ENCODE assay signal across 1 cellular context in the genomic region with DNA sequence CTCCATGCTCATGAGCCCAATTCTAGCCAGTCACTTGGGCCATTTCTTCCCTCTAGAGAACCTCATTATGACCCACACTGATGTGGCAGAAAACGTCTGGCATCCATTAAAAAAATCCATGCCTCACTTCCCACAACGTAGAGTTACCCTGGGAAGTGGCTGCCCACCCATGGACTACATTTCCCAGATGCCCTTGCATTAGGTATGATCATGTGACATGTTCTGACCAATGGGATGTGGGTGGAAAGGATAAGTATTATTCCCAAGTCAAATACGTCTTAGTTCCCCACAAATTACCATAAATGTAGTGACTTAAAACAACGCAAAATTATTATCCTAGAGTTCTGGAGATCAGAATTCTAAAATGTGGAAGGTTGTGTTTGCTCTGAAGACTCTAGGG.
TF ChIP-seq lines count a peak whose summit lies in the region.

No MANE protein-coding gene starts in this region.

TF ChIP-seq in GM12878, 131 proteins besides CTCF, POLR2A, EP300 and RAD21:
- TF ChIP-seq, protein P1, sequence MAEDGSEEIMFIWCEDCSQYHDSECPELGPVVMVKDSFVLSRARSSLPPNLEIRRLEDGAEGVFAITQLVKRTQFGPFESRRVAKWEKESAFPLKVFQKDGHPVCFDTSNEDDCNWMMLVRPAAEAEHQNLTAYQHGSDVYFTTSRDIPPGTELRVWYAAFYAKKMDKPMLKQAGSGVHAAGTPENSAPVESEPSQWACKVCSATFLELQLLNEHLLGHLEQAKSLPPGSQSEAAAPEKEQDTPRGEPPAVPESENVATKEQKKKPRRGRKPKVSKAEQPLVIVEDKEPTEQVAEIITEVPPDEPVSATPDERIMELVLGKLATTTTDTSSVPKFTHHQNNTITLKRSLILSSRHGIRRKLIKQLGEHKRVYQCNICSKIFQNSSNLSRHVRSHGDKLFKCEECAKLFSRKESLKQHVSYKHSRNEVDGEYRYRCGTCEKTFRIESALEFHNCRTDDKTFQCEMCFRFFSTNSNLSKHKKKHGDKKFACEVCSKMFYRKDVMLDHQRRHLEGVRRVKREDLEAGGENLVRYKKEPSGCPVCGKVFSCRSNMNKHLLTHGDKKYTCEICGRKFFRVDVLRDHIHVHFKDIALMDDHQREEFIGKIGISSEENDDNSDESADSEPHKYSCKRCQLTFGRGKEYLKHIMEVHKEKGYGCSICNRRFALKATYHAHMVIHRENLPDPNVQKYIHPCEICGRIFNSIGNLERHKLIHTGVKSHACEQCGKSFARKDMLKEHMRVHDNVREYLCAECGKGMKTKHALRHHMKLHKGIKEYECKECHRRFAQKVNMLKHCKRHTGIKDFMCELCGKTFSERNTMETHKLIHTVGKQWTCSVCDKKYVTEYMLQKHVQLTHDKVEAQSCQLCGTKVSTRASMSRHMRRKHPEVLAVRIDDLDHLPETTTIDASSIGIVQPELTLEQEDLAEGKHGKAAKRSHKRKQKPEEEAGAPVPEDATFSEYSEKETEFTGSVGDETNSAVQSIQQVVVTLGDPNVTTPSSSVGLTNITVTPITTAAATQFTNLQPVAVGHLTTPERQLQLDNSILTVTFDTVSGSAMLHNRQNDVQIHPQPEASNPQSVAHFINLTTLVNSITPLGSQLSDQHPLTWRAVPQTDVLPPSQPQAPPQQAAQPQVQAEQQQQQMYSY (CRISPR knock-in tag; IDR thresholded peaks at IDR 0.05) = no peak
- TF ChIP-seq CBX5 (IDR thresholded peaks at IDR 0.05; ENCODE audit: low read depth) = no peak
- TF ChIP-seq, protein P2, sequence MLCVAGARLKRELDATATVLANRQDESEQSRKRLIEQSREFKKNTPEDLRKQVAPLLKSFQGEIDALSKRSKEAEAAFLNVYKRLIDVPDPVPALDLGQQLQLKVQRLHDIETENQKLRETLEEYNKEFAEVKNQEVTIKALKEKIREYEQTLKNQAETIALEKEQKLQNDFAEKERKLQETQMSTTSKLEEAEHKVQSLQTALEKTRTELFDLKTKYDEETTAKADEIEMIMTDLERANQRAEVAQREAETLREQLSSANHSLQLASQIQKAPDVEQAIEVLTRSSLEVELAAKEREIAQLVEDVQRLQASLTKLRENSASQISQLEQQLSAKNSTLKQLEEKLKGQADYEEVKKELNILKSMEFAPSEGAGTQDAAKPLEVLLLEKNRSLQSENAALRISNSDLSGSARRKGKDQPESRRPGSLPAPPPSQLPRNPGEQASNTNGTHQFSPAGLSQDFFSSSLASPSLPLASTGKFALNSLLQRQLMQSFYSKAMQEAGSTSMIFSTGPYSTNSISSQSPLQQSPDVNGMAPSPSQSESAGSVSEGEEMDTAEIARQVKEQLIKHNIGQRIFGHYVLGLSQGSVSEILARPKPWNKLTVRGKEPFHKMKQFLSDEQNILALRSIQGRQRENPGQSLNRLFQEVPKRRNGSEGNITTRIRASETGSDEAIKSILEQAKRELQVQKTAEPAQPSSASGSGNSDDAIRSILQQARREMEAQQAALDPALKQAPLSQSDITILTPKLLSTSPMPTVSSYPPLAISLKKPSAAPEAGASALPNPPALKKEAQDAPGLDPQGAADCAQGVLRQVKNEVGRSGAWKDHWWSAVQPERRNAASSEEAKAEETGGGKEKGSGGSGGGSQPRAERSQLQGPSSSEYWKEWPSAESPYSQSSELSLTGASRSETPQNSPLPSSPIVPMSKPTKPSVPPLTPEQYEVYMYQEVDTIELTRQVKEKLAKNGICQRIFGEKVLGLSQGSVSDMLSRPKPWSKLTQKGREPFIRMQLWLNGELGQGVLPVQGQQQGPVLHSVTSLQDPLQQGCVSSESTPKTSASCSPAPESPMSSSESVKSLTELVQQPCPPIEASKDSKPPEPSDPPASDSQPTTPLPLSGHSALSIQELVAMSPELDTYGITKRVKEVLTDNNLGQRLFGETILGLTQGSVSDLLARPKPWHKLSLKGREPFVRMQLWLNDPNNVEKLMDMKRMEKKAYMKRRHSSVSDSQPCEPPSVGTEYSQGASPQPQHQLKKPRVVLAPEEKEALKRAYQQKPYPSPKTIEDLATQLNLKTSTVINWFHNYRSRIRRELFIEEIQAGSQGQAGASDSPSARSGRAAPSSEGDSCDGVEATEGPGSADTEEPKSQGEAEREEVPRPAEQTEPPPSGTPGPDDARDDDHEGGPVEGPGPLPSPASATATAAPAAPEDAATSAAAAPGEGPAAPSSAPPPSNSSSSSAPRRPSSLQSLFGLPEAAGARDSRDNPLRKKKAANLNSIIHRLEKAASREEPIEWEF (IDR thresholded peaks at IDR 0.05; ENCODE audit: insufficient replicate concordance, low read depth, low read length) = no peak
- peak; percentile 43 for TF ChIP-seq HCFC1 (IDR thresholded peaks at IDR 0.05; ENCODE audit: low read length)
- TF ChIP-seq SIX5 (IDR thresholded peaks at IDR 0.05; ENCODE audit: low read depth, low read length, severe bottlenecking) = peak; percentile 45
- no peak for TF ChIP-seq EZH2 (IDR thresholded peaks at IDR 0.05; ENCODE audit: borderline replicate concordance, control insufficient read depth, low read depth, low read length)
- TF ChIP-seq, protein P3, sequence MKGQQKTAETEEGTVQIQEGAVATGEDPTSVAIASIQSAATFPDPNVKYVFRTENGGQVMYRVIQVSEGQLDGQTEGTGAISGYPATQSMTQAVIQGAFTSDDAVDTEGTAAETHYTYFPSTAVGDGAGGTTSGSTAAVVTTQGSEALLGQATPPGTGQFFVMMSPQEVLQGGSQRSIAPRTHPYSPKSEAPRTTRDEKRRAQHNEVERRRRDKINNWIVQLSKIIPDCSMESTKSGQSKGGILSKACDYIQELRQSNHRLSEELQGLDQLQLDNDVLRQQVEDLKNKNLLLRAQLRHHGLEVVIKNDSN (IDR thresholded peaks at IDR 0.05; ENCODE audit: borderline replicate concordance, extremely low read length, insufficient read depth, low read depth, low read length) = peak; percentile 23
- no peak for TF ChIP-seq POU2F2 (IDR thresholded peaks at IDR 0.05; ENCODE audit: borderline replicate concordance, low read depth, low read length)
- no peak for TF ChIP-seq MAX (IDR thresholded peaks at IDR 0.05; ENCODE audit: low read depth, low read length)
- TF ChIP-seq, protein P4, sequence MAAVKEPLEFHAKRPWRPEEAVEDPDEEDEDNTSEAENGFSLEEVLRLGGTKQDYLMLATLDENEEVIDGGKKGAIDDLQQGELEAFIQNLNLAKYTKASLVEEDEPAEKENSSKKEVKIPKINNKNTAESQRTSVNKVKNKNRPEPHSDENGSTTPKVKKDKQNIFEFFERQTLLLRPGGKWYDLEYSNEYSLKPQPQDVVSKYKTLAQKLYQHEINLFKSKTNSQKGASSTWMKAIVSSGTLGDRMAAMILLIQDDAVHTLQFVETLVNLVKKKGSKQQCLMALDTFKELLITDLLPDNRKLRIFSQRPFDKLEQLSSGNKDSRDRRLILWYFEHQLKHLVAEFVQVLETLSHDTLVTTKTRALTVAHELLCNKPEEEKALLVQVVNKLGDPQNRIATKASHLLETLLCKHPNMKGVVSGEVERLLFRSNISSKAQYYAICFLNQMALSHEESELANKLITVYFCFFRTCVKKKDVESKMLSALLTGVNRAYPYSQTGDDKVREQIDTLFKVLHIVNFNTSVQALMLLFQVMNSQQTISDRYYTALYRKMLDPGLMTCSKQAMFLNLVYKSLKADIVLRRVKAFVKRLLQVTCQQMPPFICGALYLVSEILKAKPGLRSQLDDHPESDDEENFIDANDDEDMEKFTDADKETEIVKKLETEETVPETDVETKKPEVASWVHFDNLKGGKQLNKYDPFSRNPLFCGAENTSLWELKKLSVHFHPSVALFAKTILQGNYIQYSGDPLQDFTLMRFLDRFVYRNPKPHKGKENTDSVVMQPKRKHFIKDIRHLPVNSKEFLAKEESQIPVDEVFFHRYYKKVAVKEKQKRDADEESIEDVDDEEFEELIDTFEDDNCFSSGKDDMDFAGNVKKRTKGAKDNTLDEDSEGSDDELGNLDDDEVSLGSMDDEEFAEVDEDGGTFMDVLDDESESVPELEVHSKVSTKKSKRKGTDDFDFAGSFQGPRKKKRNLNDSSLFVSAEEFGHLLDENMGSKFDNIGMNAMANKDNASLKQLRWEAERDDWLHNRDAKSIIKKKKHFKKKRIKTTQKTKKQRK (IDR thresholded peaks at IDR 0.05; ENCODE audit: low read depth, low read length) = no peak
- TF ChIP-seq, protein P5, sequence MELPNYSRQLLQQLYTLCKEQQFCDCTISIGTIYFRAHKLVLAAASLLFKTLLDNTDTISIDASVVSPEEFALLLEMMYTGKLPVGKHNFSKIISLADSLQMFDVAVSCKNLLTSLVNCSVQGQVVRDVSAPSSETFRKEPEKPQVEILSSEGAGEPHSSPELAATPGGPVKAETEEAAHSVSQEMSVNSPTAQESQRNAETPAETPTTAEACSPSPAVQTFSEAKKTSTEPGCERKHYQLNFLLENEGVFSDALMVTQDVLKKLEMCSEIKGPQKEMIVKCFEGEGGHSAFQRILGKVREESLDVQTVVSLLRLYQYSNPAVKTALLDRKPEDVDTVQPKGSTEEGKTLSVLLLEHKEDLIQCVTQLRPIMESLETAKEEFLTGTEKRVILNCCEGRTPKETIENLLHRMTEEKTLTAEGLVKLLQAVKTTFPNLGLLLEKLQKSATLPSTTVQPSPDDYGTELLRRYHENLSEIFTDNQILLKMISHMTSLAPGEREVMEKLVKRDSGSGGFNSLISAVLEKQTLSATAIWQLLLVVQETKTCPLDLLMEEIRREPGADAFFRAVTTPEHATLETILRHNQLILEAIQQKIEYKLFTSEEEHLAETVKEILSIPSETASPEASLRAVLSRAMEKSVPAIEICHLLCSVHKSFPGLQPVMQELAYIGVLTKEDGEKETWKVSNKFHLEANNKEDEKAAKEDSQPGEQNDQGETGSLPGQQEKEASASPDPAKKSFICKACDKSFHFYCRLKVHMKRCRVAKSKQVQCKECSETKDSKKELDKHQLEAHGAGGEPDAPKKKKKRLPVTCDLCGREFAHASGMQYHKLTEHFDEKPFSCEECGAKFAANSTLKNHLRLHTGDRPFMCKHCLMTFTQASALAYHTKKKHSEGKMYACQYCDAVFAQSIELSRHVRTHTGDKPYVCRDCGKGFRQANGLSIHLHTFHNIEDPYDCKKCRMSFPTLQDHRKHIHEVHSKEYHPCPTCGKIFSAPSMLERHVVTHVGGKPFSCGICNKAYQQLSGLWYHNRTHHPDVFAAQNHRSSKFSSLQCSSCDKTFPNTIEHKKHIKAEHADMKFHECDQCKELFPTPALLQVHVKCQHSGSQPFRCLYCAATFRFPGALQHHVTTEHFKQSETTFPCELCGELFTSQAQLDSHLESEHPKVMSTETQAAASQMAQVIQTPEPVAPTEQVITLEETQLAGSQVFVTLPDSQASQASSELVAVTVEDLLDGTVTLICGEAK (IDR thresholded peaks at IDR 0.05; ENCODE audit: borderline replicate concordance) = no peak
TF ChIP-seq in GM12878: peak in this region for 3.
